ENCODE assay signal across 1 cellular context in the genomic region with DNA sequence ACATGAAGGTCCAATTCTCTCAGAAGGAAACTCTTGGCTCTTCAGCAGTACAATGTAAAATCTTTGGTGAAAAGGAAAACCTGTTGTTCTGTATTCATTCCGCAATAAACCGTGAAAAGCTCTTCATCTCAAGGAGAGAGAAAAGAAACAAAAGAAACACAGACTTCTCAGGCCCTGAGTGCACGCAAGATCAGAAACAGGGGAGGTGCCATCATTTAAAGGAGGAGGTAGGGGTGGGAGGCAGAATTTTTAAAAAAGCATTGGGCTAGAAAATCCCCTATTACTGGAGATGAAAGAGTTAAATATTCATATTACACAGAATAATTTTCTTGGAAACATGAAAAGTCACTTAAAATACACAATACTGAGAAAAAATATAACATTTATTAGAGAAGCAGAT.
TF ChIP-seq lines count a peak whose summit lies in the region.

No MANE protein-coding gene starts in this region.

TF ChIP-seq in K562, 482 proteins besides CTCF, POLR2A, EP300 and RAD21:
- TF ChIP-seq, protein P1, sequence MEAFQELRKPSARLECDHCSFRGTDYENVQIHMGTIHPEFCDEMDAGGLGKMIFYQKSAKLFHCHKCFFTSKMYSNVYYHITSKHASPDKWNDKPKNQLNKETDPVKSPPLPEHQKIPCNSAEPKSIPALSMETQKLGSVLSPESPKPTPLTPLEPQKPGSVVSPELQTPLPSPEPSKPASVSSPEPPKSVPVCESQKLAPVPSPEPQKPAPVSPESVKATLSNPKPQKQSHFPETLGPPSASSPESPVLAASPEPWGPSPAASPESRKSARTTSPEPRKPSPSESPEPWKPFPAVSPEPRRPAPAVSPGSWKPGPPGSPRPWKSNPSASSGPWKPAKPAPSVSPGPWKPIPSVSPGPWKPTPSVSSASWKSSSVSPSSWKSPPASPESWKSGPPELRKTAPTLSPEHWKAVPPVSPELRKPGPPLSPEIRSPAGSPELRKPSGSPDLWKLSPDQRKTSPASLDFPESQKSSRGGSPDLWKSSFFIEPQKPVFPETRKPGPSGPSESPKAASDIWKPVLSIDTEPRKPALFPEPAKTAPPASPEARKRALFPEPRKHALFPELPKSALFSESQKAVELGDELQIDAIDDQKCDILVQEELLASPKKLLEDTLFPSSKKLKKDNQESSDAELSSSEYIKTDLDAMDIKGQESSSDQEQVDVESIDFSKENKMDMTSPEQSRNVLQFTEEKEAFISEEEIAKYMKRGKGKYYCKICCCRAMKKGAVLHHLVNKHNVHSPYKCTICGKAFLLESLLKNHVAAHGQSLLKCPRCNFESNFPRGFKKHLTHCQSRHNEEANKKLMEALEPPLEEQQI (IDR thresholded peaks at IDR 0.05): no peak
- TF ChIP-seq ZNF431 (CRISPR knock-in tag; IDR thresholded peaks at IDR 0.05) (no peak), MAFK (IDR thresholded peaks at IDR 0.05; ENCODE audit: low read length) (0 out of 2 replicates have a peak, but pooled peaks have one; percentile 2), RBBP5 (IDR thresholded peaks at IDR 0.05; ENCODE audit: borderline replicate concordance, insufficient read depth, low read length, poor library complexity, severe bottlenecking) (peak; percentile 29)
- TF ChIP-seq, protein P2, sequence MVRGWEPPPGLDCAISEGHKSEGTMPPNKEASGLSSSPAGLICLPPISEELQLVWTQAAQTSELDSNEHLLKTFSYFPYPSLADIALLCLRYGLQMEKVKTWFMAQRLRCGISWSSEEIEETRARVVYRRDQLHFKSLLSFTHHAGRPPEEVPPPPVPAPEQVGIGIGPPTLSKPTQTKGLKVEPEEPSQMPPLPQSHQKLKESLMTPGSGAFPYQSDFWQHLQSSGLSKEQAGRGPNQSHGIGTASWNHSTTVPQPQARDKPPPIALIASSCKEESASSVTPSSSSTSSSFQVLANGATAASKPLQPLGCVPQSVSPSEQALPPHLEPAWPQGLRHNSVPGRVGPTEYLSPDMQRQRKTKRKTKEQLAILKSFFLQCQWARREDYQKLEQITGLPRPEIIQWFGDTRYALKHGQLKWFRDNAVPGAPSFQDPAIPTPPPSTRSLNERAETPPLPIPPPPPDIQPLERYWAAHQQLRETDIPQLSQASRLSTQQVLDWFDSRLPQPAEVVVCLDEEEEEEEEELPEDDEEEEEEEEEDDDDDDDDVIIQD (CRISPR knock-in tag; IDR thresholded peaks at IDR 0.05): no peak
- TF ChIP-seq, protein P3, sequence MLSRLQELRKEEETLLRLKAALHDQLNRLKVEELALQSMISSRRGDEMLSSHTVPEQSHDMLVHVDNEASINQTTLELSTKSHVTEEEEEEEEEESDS (CRISPR knock-in tag; IDR thresholded peaks at IDR 0.05): no peak
